Comparison of ENCODE assay signal across 19 cellular contexts in genomic region chr14:59439256-59440015, GRCh38. TPM values are rescaled to one million over a fixed set of nuclear protein-coding genes. Genes with fewer than 3 reads are reported as not detected.
A peak's percentile ranks its signal among the peaks of the same experiment; 100 is the strongest.
DNase-seq lines count a peak whose midpoint lies in the region; TF ChIP-seq lines count a peak whose summit lies in the region.
"Had no signal": no experiment of that assay in that cellular context is flagged by ENCODE, and none has a peak within 500 bp of the region (broad histone marks: within the 10 kb centered on the region; RNA-seq: fewer than 3 reads in every experiment).

No MANE protein-coding gene starts in this region.

- no peak for TF ChIP-seq EP300 in SK-N-SH (IDR thresholded peaks at IDR 0.05; ENCODE audit: borderline replicate concordance in 1 of 2, low read depth in 1 of 2, low read length in 1 of 2)

- H3K9me3 ChIP-seq in SK-N-SH (no peaks in the 10 kb centered on the region), mesenchymal stem cell (ENCODE audit: control insufficient read depth, low read length) (no peaks in the 10 kb centered on the region), endodermal cell (ENCODE audit: control insufficient read depth, low read length) (no peaks in the 10 kb centered on the region)
- H3K9me3 ChIP-seq: upper lobe of left lung had no signal

- H3K18ac ChIP-seq in mesenchymal stem cell (ENCODE audit: low read depth in 1 of 2, low read length in 2 of 2): no peak overlapping the region

- no peaks in the 10 kb centered on the region for H3K9me3 Mint-ChIP-seq in activated T-helper 2 cell treated with anti-CD3 and anti-CD28 coated beads, Interferon-gamma antibody, Interleukin-2, Interleukin-4, amounts not matched to agents 10 μg/mL and 5 μg/mL and 100 μg/mL, durations not matched to agents 14 hours and 24 hours and 36 hours
- no peaks in the 10 kb centered on the region for H3K9me3 Mint-ChIP-seq in endodermal cell
- H3K9me3 Mint-ChIP-seq: memory B cell had no signal

- no peak overlapping the region for H2BK5ac ChIP-seq in mesenchymal stem cell (ENCODE audit: low read depth, low read length, poor library complexity, severe bottlenecking)

- 54% methylated on average over 5 of the region's 5 CpGs for WGBS in SK-N-SH (ENCODE audit: low lambda C conversion rate)
- 85% methylated on average over 3 of the region's 5 CpGs for WGBS in mesenchymal stem cell
- 91 to 100% methylated on average over 1 to 5 of the region's 5 CpGs for WGBS in endodermal cell (ENCODE audit: insufficient coverage in 1 of 2, insufficient read length in 1 of 2), 2 experiments

- no peaks in the 10 kb centered on the region for H3K4me1 Mint-ChIP-seq in activated T-helper 2 cell treated with anti-CD3 and anti-CD28 coated beads, Interferon-gamma antibody, Interleukin-2, Interleukin-4, amounts not matched to agents 10 μg/mL and 5 μg/mL and 100 μg/mL, durations not matched to agents 14 hours and 24 hours and 36 hours (ENCODE audit: low read depth)
- H3K4me1 Mint-ChIP-seq in endodermal cell: peaks cover 15% of the 10 kb centered on the region
- H3K4me1 Mint-ChIP-seq: activated CD4-positive, alpha-beta T cell treated with anti-CD3 and anti-CD28 coated beads for 36 hours had no signal

- H3K23ac ChIP-seq in mesenchymal stem cell (ENCODE audit: low read length in 2 of 2): no peak overlapping the region

- no peak overlapping the region for H2BK12ac ChIP-seq in mesenchymal stem cell (ENCODE audit: low read length in 2 of 2)

- CTCF ChIA-PET in SK-N-SH (lab: Yijun Ruan, JAX): interaction anchor here (0.6 to 1.6 kb wide), 7 partner anchors 14 to 938 kb away, joined by 3 to 4 read pairs (median 4); no protein-coding TSS in a partner anchor

- H3K9ac ChIP-seq in SK-N-SH (peak overlapping the region; percentile 5; the same call in 1 of the 2 replicates), mesenchymal stem cell (ENCODE audit: low read length) (peak overlapping the region; percentile 33), endodermal cell (ENCODE audit: extremely low read depth, low read length, poor library complexity, severe bottlenecking) (no peak overlapping the region)

- H3K27ac ChIP-seq in SK-N-SH (ENCODE audit: low read depth in 2 of 2, low read length in 1 of 2) (peak overlapping the region; percentile 65 to 67; a peak in 3 of 4 replicates), mesenchymal stem cell (ENCODE audit: low read length, poor library complexity, severe bottlenecking) (no peak overlapping the region), endodermal cell (ENCODE audit: low read depth, low read length) (no peak overlapping the region)
- H3K27ac ChIP-seq: upper lobe of left lung had no signal

- no peaks in the 10 kb centered on the region for H3K36me3 Mint-ChIP-seq in activated T-helper 2 cell treated with anti-CD3 and anti-CD28 coated beads, Interferon-gamma antibody, Interleukin-2, Interleukin-4, amounts not matched to agents 10 μg/mL and 5 μg/mL and 100 μg/mL, durations not matched to agents 14 hours and 24 hours and 36 hours (ENCODE audit: low read depth)
- peaks cover 2% of the 10 kb centered on the region for H3K36me3 Mint-ChIP-seq in endodermal cell (ENCODE audit: low read depth)
- H3K36me3 Mint-ChIP-seq: activated naive CD8-positive, alpha-beta T cell; memory B cell had no signal

- H3K27me3 ChIP-seq in SK-N-SH (ENCODE audit: insufficient read depth) (no peaks in the 10 kb centered on the region), mesenchymal stem cell (ENCODE audit: control insufficient read depth in 1 of 2, insufficient read depth in 1 of 2, low read length in 2 of 2) (no peaks in the 10 kb centered on the region), endodermal cell (ENCODE audit: control insufficient read depth, insufficient read depth, low read length, poor library complexity, severe bottlenecking) (no peaks in the 10 kb centered on the region)
- H3K27me3 ChIP-seq: upper lobe of left lung had no signal

- no peak overlapping the region for H4K91ac ChIP-seq in mesenchymal stem cell (ENCODE audit: low read length)

- no peak overlapping the region for H3K14ac ChIP-seq in mesenchymal stem cell (ENCODE audit: low read length in 2 of 2)

- H3K4ac ChIP-seq in mesenchymal stem cell (ENCODE audit: low read depth in 1 of 2, low read length in 2 of 2): no peak overlapping the region

- POLR2A ChIA-PET in SK-N-SH (lab: Yijun Ruan, JAX): no interaction called here

- no peak overlapping the region for H3K4me3 Mint-ChIP-seq in activated T-helper 2 cell treated with anti-CD3 and anti-CD28 coated beads, Interferon-gamma antibody, Interleukin-2, Interleukin-4, amounts not matched to agents 10 μg/mL and 5 μg/mL and 100 μg/mL, durations not matched to agents 14 hours and 24 hours and 36 hours (ENCODE audit: low read depth)
- no peak overlapping the region for H3K4me3 Mint-ChIP-seq in endodermal cell
- H3K4me3 Mint-ChIP-seq: activated CD4-positive, alpha-beta T cell treated with anti-CD3 and anti-CD28 coated beads for 36 hours; activated naive CD8-positive, alpha-beta T cell; memory B cell; nephron progenitor cell had no signal

- H4K20me1 ChIP-seq in SK-N-SH (ENCODE audit: insufficient read depth): no peaks in the 10 kb centered on the region

- peaks cover 2% of the 10 kb centered on the region for H3K27me3 Mint-ChIP-seq in activated T-helper 2 cell treated with anti-CD3 and anti-CD28 coated beads, Interferon-gamma antibody, Interleukin-2, Interleukin-4, amounts not matched to agents 10 μg/mL and 5 μg/mL and 100 μg/mL, durations not matched to agents 14 hours and 24 hours and 36 hours (ENCODE audit: low read depth)
- no peaks in the 10 kb centered on the region for H3K27me3 Mint-ChIP-seq in endodermal cell (ENCODE audit: insufficient read depth)
- H3K27me3 Mint-ChIP-seq: activated CD4-positive, alpha-beta T cell treated with anti-CD3 and anti-CD28 coated beads for 36 hours; activated naive CD8-positive, alpha-beta T cell; memory B cell had no signal

- H2AFZ ChIP-seq in SK-N-SH (ENCODE audit: low read depth) (no peak overlapping the region), mesenchymal stem cell (ENCODE audit: low read depth, low read length) (no peak overlapping the region)

- H4K8ac ChIP-seq in mesenchymal stem cell (ENCODE audit: low read length): no peak overlapping the region

- H3F3A ChIP-seq in SK-N-SH (replicated peaks; ENCODE audit: insufficient read depth): peaks cover 34% of the 10 kb centered on the region

- peaks cover 6% of the 10 kb centered on the region for H3K79me1 ChIP-seq in mesenchymal stem cell (replicated peaks; ENCODE audit: low read length, poor library complexity, severe bottlenecking)

- TF ChIP-seq CTCF in SK-N-SH (IDR thresholded peaks at IDR 0.05) (no peak), endodermal cell (conservative IDR thresholded peaks at IDR 0.05) (no peak)

- H3K9me2 ChIP-seq in SK-N-SH: no peaks in the 10 kb centered on the region

- H3K79me2 ChIP-seq in SK-N-SH (ENCODE audit: insufficient read depth): peaks cover 15% of the 10 kb centered on the region; the same call in 1 of the 2 replicates

- peak overlapping the region; percentile 65 for H2AK5ac ChIP-seq in mesenchymal stem cell (ENCODE audit: low read length, severe bottlenecking)

- H3K4me2 ChIP-seq in SK-N-SH (peak overlapping the region; percentile 11; the same call in 1 of the 2 replicates), mesenchymal stem cell (ENCODE audit: low read length, poor library complexity, severe bottlenecking) (no peak overlapping the region)

- DNase-seq in AG20443 (ENCODE audit: low spot score) (peak; percentile 22), SK-N-SH (no peak), fibroblast of gingiva (ENCODE audit: low read depth) (peak; percentile 80), mesenchymal stem cell (no peak), endodermal cell (no peak), HPDE6-E6E7 (ENCODE audit: extremely low spot score) (no peak)
- no peak for DNase-seq in activated T-helper 2 cell treated with anti-CD3 and anti-CD28 coated beads, Interferon-gamma antibody, Interleukin-2, Interleukin-4, amounts not matched to agents 10 μg/mL and 5 μg/mL and 100 μg/mL, durations not matched to agents 14 hours and 24 hours and 36 hours (ENCODE audit: low spot score)
- DNase-seq in stimulated activated CD8-positive, alpha-beta memory T cell treated with anti-CD3 and anti-CD28 coated beads, Interleukin-4, amount 100 ng/mL, for 48 hours: no peak
- DNase-seq: activated CD4-positive, alpha-beta T cell treated with anti-CD3 and anti-CD28 coated beads for 36 hours; AML-193; foreskin melanocyte; NCI-H1048; nephron progenitor cell; NK-92 treated with Interleukin-12 subunit alpha and Interleukin-12 subunit beta, amount 100 ng/mL, for 24 hours; SHP77; stimulated activated CD4-positive, alpha-beta T cell treated with anti-CD3 and anti-CD28 coated beads, Interleukin-4, amount 100 ng/mL, for 4 hours; upper lobe of left lung had no signal

- intact Hi-C loops in activated T-helper 2 cell treated with anti-CD3 and anti-CD28 coated beads, Interferon-gamma antibody, Interleukin-2, Interleukin-4, amounts not matched to agents 10 μg/mL and 5 μg/mL and 100 μg/mL, durations not matched to agents 14 hours and 24 hours and 36 hours (cut with micrococcal nuclease): no loop called here

- peaks cover 0 to 21% of the 10 kb centered on the region in 2 experiments; a peak in 3 of 4 replicates for H3K4me1 ChIP-seq in SK-N-SH (ENCODE audit: control insufficient read depth in 1 of 2, insufficient read depth in 2 of 2, low read depth in 1 of 2, low read length in 1 of 2)
- H3K4me1 ChIP-seq in mesenchymal stem cell (ENCODE audit: control insufficient read depth, insufficient read depth, low read depth, low read length): no peaks in the 10 kb centered on the region
- no peaks in the 10 kb centered on the region for H3K4me1 ChIP-seq in endodermal cell (ENCODE audit: control insufficient read depth, insufficient read depth, low read length)

- H3K27ac Mint-ChIP-seq in activated T-helper 2 cell treated with anti-CD3 and anti-CD28 coated beads, Interferon-gamma antibody, Interleukin-2, Interleukin-4, amounts not matched to agents 10 μg/mL and 5 μg/mL and 100 μg/mL, durations not matched to agents 14 hours and 24 hours and 36 hours: no peak overlapping the region
- H3K27ac Mint-ChIP-seq in endodermal cell: no peak overlapping the region
- H3K27ac Mint-ChIP-seq: activated CD4-positive, alpha-beta T cell treated with anti-CD3 and anti-CD28 coated beads for 36 hours; activated naive CD8-positive, alpha-beta T cell; memory B cell; nephron progenitor cell had no signal

- H3K4me3 ChIP-seq in SK-N-SH (ENCODE audit: low read depth in 2 of 2, low read length in 1 of 2): no peak overlapping the region
- peak overlapping the region in 1 of 2 experiments; percentile 26 for H3K4me3 ChIP-seq in mesenchymal stem cell (ENCODE audit: insufficient read depth in 1 of 2, low read depth in 1 of 2, low read length in 2 of 2)
- H3K4me3 ChIP-seq in endodermal cell (ENCODE audit: low read length): no peak overlapping the region
- H3K4me3 ChIP-seq: upper lobe of left lung had no signal

- H3K36me3 ChIP-seq in SK-N-SH (replicated peaks in 1 of 2; ENCODE audit: control insufficient read depth in 1 of 2, insufficient read depth in 2 of 2, low read length in 1 of 2): peaks cover 0 to 35% of the 10 kb centered on the region in 2 experiments
- no peaks in the 10 kb centered on the region for H3K36me3 ChIP-seq in mesenchymal stem cell (ENCODE audit: control insufficient read depth in 1 of 2, insufficient read depth in 2 of 2, low read depth in 1 of 2, low read length in 2 of 2)
- no peaks in the 10 kb centered on the region for H3K36me3 ChIP-seq in endodermal cell (ENCODE audit: control insufficient read depth, insufficient read depth, low read length)
- H3K36me3 ChIP-seq: upper lobe of left lung had no signal

- no peak overlapping the region for H2BK15ac ChIP-seq in mesenchymal stem cell (ENCODE audit: low read depth, poor library complexity, severe bottlenecking)

- no peak overlapping the region for H2BK120ac ChIP-seq in mesenchymal stem cell (ENCODE audit: low read depth, low read length)

- TF ChIP-seq RAD21 in SK-N-SH (IDR thresholded peaks at IDR 0.05; ENCODE audit: low read length): no peak

RNA-seq across cellular contexts. Expression of gene GPR135, which starts 25.7 kb away (rescaled TPM):
- polyA plus RNA-seq in SK-N-SH (2012; rRNA removed): 2.1 and 2.3 TPM in 2 replicates
- polyA plus RNA-seq in SK-N-SH (2012; cell fraction: cytosol; rRNA removed): 0.41 and 0.52 TPM in 2 replicates
- polyA plus RNA-seq in SK-N-SH (2012; cell fraction: nucleus; rRNA removed): 15.9 and 18.1 TPM in 2 replicates
- polyA plus RNA-seq in mesenchymal stem cell (2013, experiment 1 of 2): 0.70 TPM
- 0.75 TPM for polyA plus RNA-seq in mesenchymal stem cell (2013, experiment 2 of 2)
- 1.6 and 2.4 TPM in 2 replicates for total RNA-seq in activated T-helper 2 cell treated with anti-CD3 and anti-CD28 coated beads, Interferon-gamma antibody, Interleukin-2, Interleukin-4, amounts not matched to agents 10 μg/mL and 5 μg/mL and 100 μg/mL, durations not matched to agents 14 hours and 24 hours and 36 hours
- 1 to 10 TPM; 4.1 to 4.5 TPM for total RNA-seq in endodermal cell
- polyA plus RNA-seq in endodermal cell (2013, experiment 1 of 2): 1.5 TPM
- polyA plus RNA-seq in endodermal cell (2013, experiment 2 of 2): 1.6 TPM

RNA-seq across cellular contexts. Expression of gene L3HYPDH, which starts 44.8 kb away (rescaled TPM):
- 66.2 and 120 TPM in 2 replicates for polyA plus RNA-seq in SK-N-SH (2012; rRNA removed)
- 32.0 and 34.4 TPM in 2 replicates for polyA plus RNA-seq in SK-N-SH (2012; cell fraction: cytosol; rRNA removed)
- 242 and 548 TPM in 2 replicates for polyA plus RNA-seq in SK-N-SH (2012; cell fraction: nucleus; rRNA removed)
- 26.1 TPM for polyA plus RNA-seq in mesenchymal stem cell (2013, experiment 1 of 2)
- polyA plus RNA-seq in mesenchymal stem cell (2013, experiment 2 of 2): 27.1 TPM
- 14.2 and 15.9 TPM in 2 replicates for total RNA-seq in activated T-helper 2 cell treated with anti-CD3 and anti-CD28 coated beads, Interferon-gamma antibody, Interleukin-2, Interleukin-4, amounts not matched to agents 10 μg/mL and 5 μg/mL and 100 μg/mL, durations not matched to agents 14 hours and 24 hours and 36 hours
- 10 to 100 TPM; 24.7 to 30.3 TPM for total RNA-seq in endodermal cell
- polyA plus RNA-seq in endodermal cell (2013, experiment 1 of 2): 15.1 TPM
- polyA plus RNA-seq in endodermal cell (2013, experiment 2 of 2): 14.0 TPM

RNA-seq across cellular contexts. Expression of gene JKAMP, which starts 44.9 kb away (rescaled TPM):
- 95.4 and 146 TPM in 2 replicates for polyA plus RNA-seq in SK-N-SH (2012; rRNA removed)
- polyA plus RNA-seq in SK-N-SH (2012; cell fraction: cytosol; rRNA removed): 133 and 160 TPM in 2 replicates
- polyA plus RNA-seq in SK-N-SH (2012; cell fraction: nucleus; rRNA removed): 97.0 and 184 TPM in 2 replicates
- polyA plus RNA-seq in mesenchymal stem cell (2013, experiment 1 of 2): 87.8 TPM
- polyA plus RNA-seq in mesenchymal stem cell (2013, experiment 2 of 2): 90.0 TPM
- 26.0 and 29.6 TPM in 2 replicates for total RNA-seq in activated T-helper 2 cell treated with anti-CD3 and anti-CD28 coated beads, Interferon-gamma antibody, Interleukin-2, Interleukin-4, amounts not matched to agents 10 μg/mL and 5 μg/mL and 100 μg/mL, durations not matched to agents 14 hours and 24 hours and 36 hours
- 10 to 100 TPM; 42.5 to 57.2 TPM for total RNA-seq in endodermal cell
- 70.5 TPM for polyA plus RNA-seq in endodermal cell (2013, experiment 1 of 2)
- 66.5 TPM for polyA plus RNA-seq in endodermal cell (2013, experiment 2 of 2)

Comparison
In these comparisons a context has a peak if more than half of its experiments do, and no peak if none do; other contexts are left out.
1. DNase-seq: peak in AG20443 (single experiment) and fibroblast of gingiva (single experiment); none in SK-N-SH (single experiment), mesenchymal stem cell (single experiment), activated T-helper 2 cell treated with anti-CD3 and anti-CD28 coated beads, Interferon-gamma antibody, Interleukin-2, Interleukin-4, amounts not matched to agents 10 μg/mL and 5 μg/mL and 100 μg/mL, durations not matched to agents 14 hours and 24 hours and 36 hours (single experiment), endodermal cell (single experiment), stimulated activated CD8-positive, alpha-beta memory T cell treated with anti-CD3 and anti-CD28 coated beads, Interleukin-4, amount 100 ng/mL, for 48 hours (single experiment) and HPDE6-E6E7 (single experiment).
2. H3K27ac ChIP-seq: peak in SK-N-SH (2 of 2); none in mesenchymal stem cell (single experiment) and endodermal cell (single experiment).